ENCODE assay signal across 8 cellular contexts in genomic region chr5:78221964-78222451, GRCh38.
DNase-seq lines count a peak whose midpoint lies in the region; ATAC-seq and TF ChIP-seq lines count a peak whose summit lies in the region.

No MANE protein-coding gene starts in this region.

- H3K4me3 ChIP-seq in fibroblast of mammary gland (ENCODE audit: control insufficient read depth, low read depth, low read length), result no peak overlapping the region

- peak; percentile 18 for TF ChIP-seq CTCF in fibroblast of mammary gland (conservative IDR thresholded peaks at IDR 0.05; ENCODE audit: control insufficient read depth, insufficient read depth, low read depth, low read length)

- peak; percentile 39 for DNase-seq in NCI-H82 (lab: John Stamatoyannopoulos, UW)
- no peak for DNase-seq in NCI-H82 treated with DMSO at 0.1 percent for 48 hours (lab: John Stamatoyannopoulos, UW; ENCODE audit: unreplicated experiment)
- peak; percentile 6 for DNase-seq in NCI-H524 treated with DMSO at 0.1 percent for 48 hours (lab: John Stamatoyannopoulos, UW)
- DNase-seq in fibroblast of mammary gland (ENCODE audit: low read depth), result peak; percentile 20
- no peak for DNase-seq in cerebellar nuclear complex (lab: John Stamatoyannopoulos, UW)
- no peak for DNase-seq in HK-2 (ENCODE audit: unreplicated experiment)
- DNase-seq in NCI-H345 (lab: John Stamatoyannopoulos, UW), result no peak

- ATAC-seq in HG02759 (IDR thresholded peaks at IDR 0.05; ENCODE audit: unreplicated experiment), result peak; percentile 100

Comparison
In these comparisons a context has a peak if more than half of its experiments do, and no peak if none do; other contexts are left out.
1. DNase-seq: peak in NCI-H82 (single experiment), NCI-H524 treated with DMSO at 0.1 percent for 48 hours (single experiment) and fibroblast of mammary gland (single experiment); none in NCI-H82 treated with DMSO at 0.1 percent for 48 hours (single experiment), cerebellar nuclear complex (0 of 2), HK-2 (single experiment) and NCI-H345 (single experiment).